1 cellular context compared by ENCODE assay signal in the genomic region with DNA sequence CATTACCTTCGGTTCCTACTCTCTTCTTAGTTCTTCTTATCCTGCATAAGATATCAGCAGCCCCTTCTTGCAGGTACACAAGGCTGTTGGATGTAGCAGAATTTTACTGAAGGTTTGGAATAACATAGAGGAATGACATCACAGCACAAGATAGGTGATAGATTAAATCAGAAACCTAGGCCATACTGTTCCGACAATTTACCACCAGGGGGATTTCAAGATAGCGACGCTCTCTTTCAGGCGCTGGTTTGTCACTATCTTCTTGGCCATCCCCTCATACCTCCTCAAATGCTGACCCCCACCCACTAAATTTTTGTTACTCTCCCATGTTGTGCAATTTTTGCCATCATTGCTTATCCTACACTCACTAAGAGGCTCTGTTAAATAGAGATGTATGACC.
A peak's percentile ranks its signal among the peaks of the same experiment; 100 is the strongest.
TF ChIP-seq lines count a peak whose summit lies in the region.

No MANE protein-coding gene starts in this region.

TF ChIP-seq in GM12878, 131 proteins besides CTCF, POLR2A, EP300 and RAD21:
- TF ChIP-seq EED (IDR thresholded peaks at IDR 0.05; ENCODE audit: low read depth) (no peak), SUPT20H (IDR thresholded peaks at IDR 0.05; ENCODE audit: borderline replicate concordance, control insufficient read depth, low read depth, low read length) (no peak), ZNF622 (IDR thresholded peaks at IDR 0.05) (no peak), MEF2B (IDR thresholded peaks at IDR 0.05; ENCODE audit: partially characterized antibody, poor library complexity, severe bottlenecking) (no peak), SIX5 (IDR thresholded peaks at IDR 0.05; ENCODE audit: low read depth, low read length, severe bottlenecking) (no peak), ATF7 (IDR thresholded peaks at IDR 0.05; ENCODE audit: low read depth) (peak; percentile 71), NBN (IDR thresholded peaks at IDR 0.05) (peak; percentile 45; the same call in 1 of the 2 replicates), SMC3 (IDR thresholded peaks at IDR 0.05; ENCODE audit: borderline replicate concordance, low read length) (peak; percentile 32; the same call in 1 of the 2 replicates), NFXL1 (IDR thresholded peaks at IDR 0.05; ENCODE audit: borderline replicate concordance) (no peak), CBX5 (IDR thresholded peaks at IDR 0.05; ENCODE audit: low read depth) (no peak), PML (IDR thresholded peaks at IDR 0.05; ENCODE audit: low read length) (no peak), ZNF384 (IDR thresholded peaks at IDR 0.05; ENCODE audit: borderline replicate concordance, low read depth, low read length) (no peak), ASH2L (IDR thresholded peaks at IDR 0.05; ENCODE audit: borderline replicate concordance, low read depth) (no peak), KLF5 (IDR thresholded peaks at IDR 0.05; ENCODE audit: partially characterized antibody) (no peak)
- TF ChIP-seq, protein P1, sequence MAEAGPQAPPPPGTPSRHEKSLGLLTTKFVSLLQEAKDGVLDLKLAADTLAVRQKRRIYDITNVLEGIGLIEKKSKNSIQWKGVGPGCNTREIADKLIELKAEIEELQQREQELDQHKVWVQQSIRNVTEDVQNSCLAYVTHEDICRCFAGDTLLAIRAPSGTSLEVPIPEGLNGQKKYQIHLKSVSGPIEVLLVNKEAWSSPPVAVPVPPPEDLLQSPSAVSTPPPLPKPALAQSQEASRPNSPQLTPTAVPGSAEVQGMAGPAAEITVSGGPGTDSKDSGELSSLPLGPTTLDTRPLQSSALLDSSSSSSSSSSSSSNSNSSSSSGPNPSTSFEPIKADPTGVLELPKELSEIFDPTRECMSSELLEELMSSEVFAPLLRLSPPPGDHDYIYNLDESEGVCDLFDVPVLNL (IDR thresholded peaks at IDR 0.05; ENCODE audit: low read depth, low read length) = no peak
- TF ChIP-seq, protein P2, sequence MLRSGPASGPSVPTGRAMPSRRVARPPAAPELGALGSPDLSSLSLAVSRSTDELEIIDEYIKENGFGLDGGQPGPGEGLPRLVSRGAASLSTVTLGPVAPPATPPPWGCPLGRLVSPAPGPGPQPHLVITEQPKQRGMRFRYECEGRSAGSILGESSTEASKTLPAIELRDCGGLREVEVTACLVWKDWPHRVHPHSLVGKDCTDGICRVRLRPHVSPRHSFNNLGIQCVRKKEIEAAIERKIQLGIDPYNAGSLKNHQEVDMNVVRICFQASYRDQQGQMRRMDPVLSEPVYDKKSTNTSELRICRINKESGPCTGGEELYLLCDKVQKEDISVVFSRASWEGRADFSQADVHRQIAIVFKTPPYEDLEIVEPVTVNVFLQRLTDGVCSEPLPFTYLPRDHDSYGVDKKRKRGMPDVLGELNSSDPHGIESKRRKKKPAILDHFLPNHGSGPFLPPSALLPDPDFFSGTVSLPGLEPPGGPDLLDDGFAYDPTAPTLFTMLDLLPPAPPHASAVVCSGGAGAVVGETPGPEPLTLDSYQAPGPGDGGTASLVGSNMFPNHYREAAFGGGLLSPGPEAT (IDR thresholded peaks at IDR 0.05; ENCODE audit: low read depth) = peak; percentile 25; the same call in 1 of the 2 replicates
- TF ChIP-seq, protein P3, sequence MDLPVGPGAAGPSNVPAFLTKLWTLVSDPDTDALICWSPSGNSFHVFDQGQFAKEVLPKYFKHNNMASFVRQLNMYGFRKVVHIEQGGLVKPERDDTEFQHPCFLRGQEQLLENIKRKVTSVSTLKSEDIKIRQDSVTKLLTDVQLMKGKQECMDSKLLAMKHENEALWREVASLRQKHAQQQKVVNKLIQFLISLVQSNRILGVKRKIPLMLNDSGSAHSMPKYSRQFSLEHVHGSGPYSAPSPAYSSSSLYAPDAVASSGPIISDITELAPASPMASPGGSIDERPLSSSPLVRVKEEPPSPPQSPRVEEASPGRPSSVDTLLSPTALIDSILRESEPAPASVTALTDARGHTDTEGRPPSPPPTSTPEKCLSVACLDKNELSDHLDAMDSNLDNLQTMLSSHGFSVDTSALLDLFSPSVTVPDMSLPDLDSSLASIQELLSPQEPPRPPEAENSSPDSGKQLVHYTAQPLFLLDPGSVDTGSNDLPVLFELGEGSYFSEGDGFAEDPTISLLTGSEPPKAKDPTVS (IDR thresholded peaks at IDR 0.05; ENCODE audit: low read depth, low read length) = no peak
- TF ChIP-seq, protein P4, sequence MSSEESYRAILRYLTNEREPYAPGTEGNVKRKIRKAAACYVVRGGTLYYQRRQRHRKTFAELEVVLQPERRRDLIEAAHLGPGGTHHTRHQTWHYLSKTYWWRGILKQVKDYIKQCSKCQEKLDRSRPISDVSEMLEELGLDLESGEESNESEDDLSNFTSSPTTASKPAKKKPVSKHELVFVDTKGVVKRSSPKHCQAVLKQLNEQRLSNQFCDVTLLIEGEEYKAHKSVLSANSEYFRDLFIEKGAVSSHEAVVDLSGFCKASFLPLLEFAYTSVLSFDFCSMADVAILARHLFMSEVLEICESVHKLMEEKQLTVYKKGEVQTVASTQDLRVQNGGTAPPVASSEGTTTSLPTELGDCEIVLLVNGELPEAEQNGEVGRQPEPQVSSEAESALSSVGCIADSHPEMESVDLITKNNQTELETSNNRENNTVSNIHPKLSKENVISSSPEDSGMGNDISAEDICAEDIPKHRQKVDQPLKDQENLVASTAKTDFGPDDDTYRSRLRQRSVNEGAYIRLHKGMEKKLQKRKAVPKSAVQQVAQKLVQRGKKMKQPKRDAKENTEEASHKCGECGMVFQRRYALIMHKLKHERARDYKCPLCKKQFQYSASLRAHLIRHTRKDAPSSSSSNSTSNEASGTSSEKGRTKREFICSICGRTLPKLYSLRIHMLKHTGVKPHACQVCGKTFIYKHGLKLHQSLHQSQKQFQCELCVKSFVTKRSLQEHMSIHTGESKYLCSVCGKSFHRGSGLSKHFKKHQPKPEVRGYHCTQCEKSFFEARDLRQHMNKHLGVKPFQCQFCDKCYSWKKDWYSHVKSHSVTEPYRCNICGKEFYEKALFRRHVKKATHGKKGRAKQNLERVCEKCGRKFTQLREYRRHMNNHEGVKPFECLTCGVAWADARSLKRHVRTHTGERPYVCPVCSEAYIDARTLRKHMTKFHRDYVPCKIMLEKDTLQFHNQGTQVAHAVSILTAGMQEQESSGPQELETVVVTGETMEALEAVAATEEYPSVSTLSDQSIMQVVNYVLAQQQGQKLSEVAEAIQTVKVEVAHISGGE (CRISPR knock-in tag; IDR thresholded peaks at IDR 0.05) = no peak
- TF ChIP-seq, protein P5, sequence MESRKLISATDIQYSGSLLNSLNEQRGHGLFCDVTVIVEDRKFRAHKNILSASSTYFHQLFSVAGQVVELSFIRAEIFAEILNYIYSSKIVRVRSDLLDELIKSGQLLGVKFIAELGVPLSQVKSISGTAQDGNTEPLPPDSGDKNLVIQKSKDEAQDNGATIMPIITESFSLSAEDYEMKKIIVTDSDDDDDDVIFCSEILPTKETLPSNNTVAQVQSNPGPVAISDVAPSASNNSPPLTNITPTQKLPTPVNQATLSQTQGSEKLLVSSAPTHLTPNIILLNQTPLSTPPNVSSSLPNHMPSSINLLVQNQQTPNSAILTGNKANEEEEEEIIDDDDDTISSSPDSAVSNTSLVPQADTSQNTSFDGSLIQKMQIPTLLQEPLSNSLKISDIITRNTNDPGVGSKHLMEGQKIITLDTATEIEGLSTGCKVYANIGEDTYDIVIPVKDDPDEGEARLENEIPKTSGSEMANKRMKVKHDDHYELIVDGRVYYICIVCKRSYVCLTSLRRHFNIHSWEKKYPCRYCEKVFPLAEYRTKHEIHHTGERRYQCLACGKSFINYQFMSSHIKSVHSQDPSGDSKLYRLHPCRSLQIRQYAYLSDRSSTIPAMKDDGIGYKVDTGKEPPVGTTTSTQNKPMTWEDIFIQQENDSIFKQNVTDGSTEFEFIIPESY (IDR thresholded peaks at IDR 0.05) = peak; percentile 79
- TF ChIP-seq, protein P6, sequence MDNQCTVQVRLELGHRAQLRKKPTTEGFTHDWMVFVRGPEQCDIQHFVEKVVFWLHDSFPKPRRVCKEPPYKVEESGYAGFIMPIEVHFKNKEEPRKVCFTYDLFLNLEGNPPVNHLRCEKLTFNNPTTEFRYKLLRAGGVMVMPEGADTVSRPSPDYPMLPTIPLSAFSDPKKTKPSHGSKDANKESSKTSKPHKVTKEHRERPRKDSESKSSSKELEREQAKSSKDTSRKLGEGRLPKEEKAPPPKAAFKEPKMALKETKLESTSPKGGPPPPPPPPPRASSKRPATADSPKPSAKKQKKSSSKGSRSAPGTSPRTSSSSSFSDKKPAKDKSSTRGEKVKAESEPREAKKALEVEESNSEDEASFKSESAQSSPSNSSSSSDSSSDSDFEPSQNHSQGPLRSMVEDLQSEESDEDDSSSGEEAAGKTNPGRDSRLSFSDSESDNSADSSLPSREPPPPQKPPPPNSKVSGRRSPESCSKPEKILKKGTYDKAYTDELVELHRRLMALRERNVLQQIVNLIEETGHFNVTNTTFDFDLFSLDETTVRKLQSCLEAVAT (IDR thresholded peaks at IDR 0.05) = peak; percentile 84
TF ChIP-seq in GM12878: peak in this region for 6.
